In the genomic region with DNA sequence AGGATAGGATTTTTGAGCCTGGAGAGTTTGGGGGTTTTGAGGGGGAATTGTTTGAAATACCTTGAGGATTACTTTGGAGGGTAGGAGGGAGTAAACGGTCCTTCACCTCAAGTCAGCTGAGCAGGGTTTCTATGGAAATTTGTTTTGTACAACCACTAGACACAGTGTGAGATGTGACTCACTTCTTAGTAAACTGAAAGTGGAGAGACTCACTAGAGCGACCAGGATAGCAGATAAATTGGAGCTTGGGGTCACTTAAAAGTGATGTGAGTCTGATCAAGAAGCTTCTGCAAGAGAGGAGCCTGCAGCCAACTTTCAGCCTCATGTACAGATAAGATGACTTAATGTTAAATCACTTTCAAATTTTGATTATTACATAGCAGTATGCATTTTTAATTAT, we compare ENCODE assay signal across 17 cellular contexts.
DNase-seq lines count a peak whose midpoint lies in the region; ATAC-seq and TF ChIP-seq lines count a peak whose summit lies in the region.
"Had no signal": no experiment of that assay in that cellular context is flagged by ENCODE, and none has a peak within 500 bp of the region (broad histone marks: within the 10 kb centered on the region; RNA-seq: fewer than 3 reads in every experiment).

No MANE protein-coding gene starts in this region.

- peak; percentile 6 for DNase-seq in HS-5 (ENCODE audit: low read depth)
- no peak for DNase-seq in RWPE2 (ENCODE audit: low spot score)
- peak; percentile 2 for DNase-seq in erythroblast (lab: John Stamatoyannopoulos, UW)
- DNase-seq in smooth muscle cell (lab: John Stamatoyannopoulos, UW; ENCODE audit: unreplicated experiment): no peak
- DNase-seq: activated gamma-delta T cell, DMS 273 treated with DMSO at 0.1 percent for 48 hours, KBM-7, NCI-H1092, NCI-H2081 treated with DMSO at 0.1 percent for 48 hours, T-helper 17 cell, thyroid gland had no signal

- no peaks in the 10 kb centered on the region for H3K79me2 ChIP-seq in smooth muscle cell (ENCODE audit: low read depth)

- H3K4me1 ChIP-seq in RWPE2 (ENCODE audit: insufficient read depth, poor library complexity, severe bottlenecking) (no peaks in the 10 kb centered on the region), smooth muscle cell (ENCODE audit: low read depth) (peaks cover 6% of the 10 kb centered on the region)
- H3K4me1 ChIP-seq: thyroid gland had no signal

- H3K27ac ChIP-seq in RWPE2 (ENCODE audit: poor library complexity, severe bottlenecking) (no peak overlapping the region), smooth muscle cell (ENCODE audit: low read depth) (no peak overlapping the region)
- H3K27ac ChIP-seq: BLaER1 treated with 17β-estradiol and CSF1 and Interleukin-3, amounts not matched to agents 10 nM and 100 nM; epithelial cell of prostate; thyroid gland had no signal

- H4K20me1 ChIP-seq in smooth muscle cell (ENCODE audit: low read depth): no peaks in the 10 kb centered on the region
- H4K20me1 ChIP-seq: BLaER1 treated with 17β-estradiol and CSF1 and Interleukin-3, amounts not matched to agents 10 nM and 100 nM had no signal

- H2AFZ ChIP-seq in smooth muscle cell (ENCODE audit: low read depth): peak overlapping the region; percentile 1

- ATAC-seq in RWPE2 (ENCODE audit: low read depth) (peak; percentile 42; the same call in 1 of the 3 replicates), GM19328 (IDR thresholded peaks at IDR 0.05; ENCODE audit: unreplicated experiment) (no peak), HG03095 (IDR thresholded peaks at IDR 0.05; ENCODE audit: unreplicated experiment) (no peak), HG02759 (IDR thresholded peaks at IDR 0.05; ENCODE audit: unreplicated experiment) (no peak)
- ATAC-seq: stimulated activated memory B cell treated with anti-CD40 and anti-IgM and Interleukin-4, amounts not matched to agents 10 μg/mL and 1 μg/mL and 100 μg/mL, for 72 hours; T-helper 17 cell had no signal

- 60% methylated on average over 2 of the region's 2 CpGs for WGBS in smooth muscle cell (ENCODE audit: low lambda C conversion rate)

- H3K9me3 ChIP-seq in RWPE2 (ENCODE audit: severe bottlenecking): no peaks in the 10 kb centered on the region
- no peaks in the 10 kb centered on the region for H3K9me3 ChIP-seq in smooth muscle cell (replicated peaks; ENCODE audit: low read depth)
- H3K9me3 ChIP-seq: BLaER1 treated with 17β-estradiol and CSF1 and Interleukin-3, amounts not matched to agents 10 nM and 100 nM; thyroid gland had no signal

- no peak for TF ChIP-seq POLR2A in erythroblast (IDR thresholded peaks at IDR 0.05; ENCODE audit: low read length)

- no peak overlapping the region for H3K4me2 ChIP-seq in smooth muscle cell
- H3K4me2 ChIP-seq: BLaER1 treated with 17β-estradiol and CSF1 and Interleukin-3, amounts not matched to agents 10 nM and 100 nM had no signal

- no peaks in the 10 kb centered on the region for H3K27me3 ChIP-seq in RWPE2 (ENCODE audit: insufficient read depth, poor library complexity, severe bottlenecking)
- H3K27me3 ChIP-seq in smooth muscle cell (ENCODE audit: low read depth): no peaks in the 10 kb centered on the region
- H3K27me3 ChIP-seq: BLaER1 treated with 17β-estradiol and CSF1 and Interleukin-3, amounts not matched to agents 10 nM and 100 nM; thyroid gland had no signal

- H3K4me3 ChIP-seq in RWPE2 (ENCODE audit: severe bottlenecking) (no peak overlapping the region), smooth muscle cell (no peak overlapping the region)
- H3K4me3 ChIP-seq: BLaER1 treated with 17β-estradiol and CSF1 and Interleukin-3, amounts not matched to agents 10 nM and 100 nM; thyroid gland had no signal

- TF ChIP-seq CTCF in RWPE2 (IDR thresholded peaks at IDR 0.05; ENCODE audit: poor library complexity, severe bottlenecking) (no peak), smooth muscle cell (IDR thresholded peaks at IDR 0.05; ENCODE audit: borderline replicate concordance, insufficient read depth, poor library complexity, severe bottlenecking) (no peak)

- no peaks in the 10 kb centered on the region for H3F3A ChIP-seq in smooth muscle cell (ENCODE audit: low read depth)

- H3K9ac ChIP-seq in smooth muscle cell (ENCODE audit: low read depth): no peak overlapping the region
- H3K9ac ChIP-seq: BLaER1 treated with 17β-estradiol and CSF1 and Interleukin-3, amounts not matched to agents 10 nM and 100 nM had no signal

- H3K36me3 ChIP-seq in RWPE2 (ENCODE audit: low read depth) (no peaks in the 10 kb centered on the region), smooth muscle cell (ENCODE audit: low read depth) (no peaks in the 10 kb centered on the region)
- H3K36me3 ChIP-seq: BLaER1 treated with 17β-estradiol and CSF1 and Interleukin-3, amounts not matched to agents 10 nM and 100 nM; thyroid gland had no signal

Comparison
In these comparisons a context has a peak if more than half of its experiments do, and no peak if none do; other contexts are left out.
1. DNase-seq: peak in HS-5 (single experiment) and erythroblast (2 of 2); none in RWPE2 (single experiment) and smooth muscle cell (single experiment).